ENCODE assay signal across 9 cellular contexts in genomic region chr11:12746593-12747097, GRCh38.
DNase-seq lines count a peak whose midpoint lies in the region; ATAC-seq and TF ChIP-seq lines count a peak whose summit lies in the region.
"Had no signal": no experiment of that assay in that cellular context is flagged by ENCODE, and none has a peak within 500 bp of the region (broad histone marks: within the 10 kb centered on the region; RNA-seq: fewer than 3 reads in every experiment).

No MANE protein-coding gene starts in this region.

- TF ChIP-seq CTCF in fibroblast of mammary gland (conservative IDR thresholded peaks at IDR 0.05; ENCODE audit: control insufficient read depth, insufficient read depth, low read depth, low read length) = peak; percentile 9
- peak; percentile 14 for TF ChIP-seq CTCF in retinal pigment epithelial cell (conservative IDR thresholded peaks at IDR 0.05; ENCODE audit: low read depth, low read length)
- no peak for TF ChIP-seq CTCF in WERI-Rb-1 (IDR thresholded peaks at IDR 0.05; ENCODE audit: low read depth, low read length)

- no peaks in the 10 kb centered on the region for H3K9me3 Mint-ChIP-seq in stimulated activated memory B cell treated with anti-CD40 and anti-IgM and Interleukin-4, amounts not matched to agents 10 μg/mL and 1 μg/mL and 100 μg/mL, for 72 hours
- H3K9me3 Mint-ChIP-seq in activated T-helper 2 cell treated with anti-CD3 and anti-CD28 coated beads, Interferon-gamma antibody, Interleukin-2, Interleukin-4, amounts not matched to agents 10 μg/mL and 5 μg/mL and 100 μg/mL, durations not matched to agents 14 hours and 24 hours and 36 hours = no peaks in the 10 kb centered on the region
- H3K9me3 Mint-ChIP-seq: dendritic cell treated with granulocyte-macrophage colony-stimulating factor and Interleukin-4, amounts not matched to agents 40 ng/mL and 50 ng/mL, for 4 days had no signal

- no peaks in the 10 kb centered on the region for H3K27me3 ChIP-seq in WERI-Rb-1 (ENCODE audit: insufficient read depth, low read depth, severe bottlenecking)

- intact Hi-C loops in activated T-helper 2 cell treated with anti-CD3 and anti-CD28 coated beads, Interferon-gamma antibody, Interleukin-2, Interleukin-4, amounts not matched to agents 10 μg/mL and 5 μg/mL and 100 μg/mL, durations not matched to agents 14 hours and 24 hours and 36 hours (cut with micrococcal nuclease) = no loop called here

- no peak overlapping the region for H3K27ac ChIP-seq in WERI-Rb-1

- no peak for ATAC-seq in stimulated activated memory B cell treated with anti-CD40 and anti-IgM and Interleukin-4, amounts not matched to agents 10 μg/mL and 1 μg/mL and 100 μg/mL, for 72 hours
- ATAC-seq in HG03378 (IDR thresholded peaks at IDR 0.05; ENCODE audit: unreplicated experiment) = no peak

- no peak overlapping the region for H3K27ac Mint-ChIP-seq in stimulated activated memory B cell treated with anti-CD40 and anti-IgM and Interleukin-4, amounts not matched to agents 10 μg/mL and 1 μg/mL and 100 μg/mL, for 72 hours
- H3K27ac Mint-ChIP-seq in activated T-helper 2 cell treated with anti-CD3 and anti-CD28 coated beads, Interferon-gamma antibody, Interleukin-2, Interleukin-4, amounts not matched to agents 10 μg/mL and 5 μg/mL and 100 μg/mL, durations not matched to agents 14 hours and 24 hours and 36 hours = no peak overlapping the region
- H3K27ac Mint-ChIP-seq: dendritic cell treated with granulocyte-macrophage colony-stimulating factor and Interleukin-4, amounts not matched to agents 40 ng/mL and 50 ng/mL, for 4 days had no signal

- H3K27me3 Mint-ChIP-seq in stimulated activated memory B cell treated with anti-CD40 and anti-IgM and Interleukin-4, amounts not matched to agents 10 μg/mL and 1 μg/mL and 100 μg/mL, for 72 hours = peaks cover 13% of the 10 kb centered on the region
- H3K27me3 Mint-ChIP-seq in activated T-helper 2 cell treated with anti-CD3 and anti-CD28 coated beads, Interferon-gamma antibody, Interleukin-2, Interleukin-4, amounts not matched to agents 10 μg/mL and 5 μg/mL and 100 μg/mL, durations not matched to agents 14 hours and 24 hours and 36 hours (ENCODE audit: low read depth) = peaks cover 20% of the 10 kb centered on the region

- no peaks in the 10 kb centered on the region for H3K9me3 ChIP-seq in WERI-Rb-1 (ENCODE audit: severe bottlenecking)

- H3K4me1 Mint-ChIP-seq in stimulated activated memory B cell treated with anti-CD40 and anti-IgM and Interleukin-4, amounts not matched to agents 10 μg/mL and 1 μg/mL and 100 μg/mL, for 72 hours = no peaks in the 10 kb centered on the region
- H3K4me1 Mint-ChIP-seq in activated T-helper 2 cell treated with anti-CD3 and anti-CD28 coated beads, Interferon-gamma antibody, Interleukin-2, Interleukin-4, amounts not matched to agents 10 μg/mL and 5 μg/mL and 100 μg/mL, durations not matched to agents 14 hours and 24 hours and 36 hours (ENCODE audit: low read depth) = no peaks in the 10 kb centered on the region

- H3K36me3 ChIP-seq in WERI-Rb-1 = no peaks in the 10 kb centered on the region

- no peak overlapping the region for H3K4me3 Mint-ChIP-seq in stimulated activated memory B cell treated with anti-CD40 and anti-IgM and Interleukin-4, amounts not matched to agents 10 μg/mL and 1 μg/mL and 100 μg/mL, for 72 hours
- H3K4me3 Mint-ChIP-seq in activated T-helper 2 cell treated with anti-CD3 and anti-CD28 coated beads, Interferon-gamma antibody, Interleukin-2, Interleukin-4, amounts not matched to agents 10 μg/mL and 5 μg/mL and 100 μg/mL, durations not matched to agents 14 hours and 24 hours and 36 hours (ENCODE audit: low read depth) = no peak overlapping the region
- H3K4me3 Mint-ChIP-seq: dendritic cell treated with granulocyte-macrophage colony-stimulating factor and Interleukin-4, amounts not matched to agents 40 ng/mL and 50 ng/mL, for 4 days had no signal

- no peaks in the 10 kb centered on the region for H3K36me3 Mint-ChIP-seq in stimulated activated memory B cell treated with anti-CD40 and anti-IgM and Interleukin-4, amounts not matched to agents 10 μg/mL and 1 μg/mL and 100 μg/mL, for 72 hours
- H3K36me3 Mint-ChIP-seq in activated T-helper 2 cell treated with anti-CD3 and anti-CD28 coated beads, Interferon-gamma antibody, Interleukin-2, Interleukin-4, amounts not matched to agents 10 μg/mL and 5 μg/mL and 100 μg/mL, durations not matched to agents 14 hours and 24 hours and 36 hours (ENCODE audit: low read depth) = no peaks in the 10 kb centered on the region

- H3K4me3 ChIP-seq in fibroblast of mammary gland (ENCODE audit: control insufficient read depth, low read depth, low read length) = no peak overlapping the region
- no peak overlapping the region for H3K4me3 ChIP-seq in retinal pigment epithelial cell (ENCODE audit: low read length)
- H3K4me3 ChIP-seq in WERI-Rb-1 (ENCODE audit: low read depth, low read length) = no peak overlapping the region

- DNase-seq in HK-2 (ENCODE audit: unreplicated experiment) (peak; percentile 78), NCI-H69 (lab: John Stamatoyannopoulos, UW) (peak; percentile 98), fibroblast of mammary gland (ENCODE audit: low read depth) (peak; percentile 88), retinal pigment epithelial cell (ENCODE audit: low read depth) (peak; percentile 76), WERI-Rb-1 (no peak)
- DNase-seq in activated T-helper 2 cell treated with anti-CD3 and anti-CD28 coated beads, Interferon-gamma antibody, Interleukin-2, Interleukin-4, amounts not matched to agents 10 μg/mL and 5 μg/mL and 100 μg/mL, durations not matched to agents 14 hours and 24 hours and 36 hours (ENCODE audit: low spot score) = no peak

Comparison
In these comparisons a context has a peak if more than half of its experiments do, and no peak if none do; other contexts are left out.
1. DNase-seq: peak in HK-2 (single experiment), NCI-H69 (single experiment), fibroblast of mammary gland (single experiment) and retinal pigment epithelial cell (single experiment); none in WERI-Rb-1 (single experiment) and activated T-helper 2 cell treated with anti-CD3 and anti-CD28 coated beads, Interferon-gamma antibody, Interleukin-2, Interleukin-4, amounts not matched to agents 10 μg/mL and 5 μg/mL and 100 μg/mL, durations not matched to agents 14 hours and 24 hours and 36 hours (single experiment).